In the genomic region with DNA sequence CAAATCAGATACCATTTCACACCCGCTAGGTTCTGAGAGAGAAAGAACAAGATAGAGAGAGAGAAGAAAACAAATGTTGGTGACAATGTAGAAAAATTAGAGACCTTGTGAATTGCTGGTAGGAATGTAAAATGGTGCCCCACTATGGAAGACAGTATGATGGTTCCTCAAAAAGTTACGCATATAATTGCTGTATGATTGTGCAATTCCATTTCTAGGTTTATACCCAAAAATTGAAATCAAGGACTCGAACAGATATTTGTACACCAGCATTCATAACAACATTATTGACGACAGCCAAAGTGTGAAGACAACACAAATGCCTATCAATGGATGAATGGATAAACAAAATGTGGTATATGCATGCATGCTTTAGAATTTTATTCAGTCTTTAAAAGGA, we compare ENCODE assay signal across 26 cellular contexts.
A peak's percentile ranks its signal among the peaks of the same experiment; 100 is the strongest.
DNase-seq lines count a peak whose midpoint lies in the region; ATAC-seq, FAIRE-seq and TF ChIP-seq lines count a peak whose summit lies in the region.
"Had no signal": no experiment of that assay in that cellular context is flagged by ENCODE, and none has a peak within 500 bp of the region (broad histone marks: within the 10 kb centered on the region; RNA-seq: fewer than 3 reads in every experiment).

No MANE protein-coding gene starts in this region.

- H2BK20ac ChIP-seq in IMR-90 (ENCODE audit: low read depth, low read length): no peak overlapping the region

- H3K36me3 Mint-ChIP-seq in astrocyte (ENCODE audit: low read depth, unreplicated experiment): no peaks in the 10 kb centered on the region
- H3K36me3 Mint-ChIP-seq: CD14-positive monocyte; CD8-positive, alpha-beta memory T cell had no signal

- no TSS peak for BruUV-seq in IMR-90 (replicated peaks; lab: Mats Ljungman, UMichigan)
- no TSS peak for BruUV-seq in endothelial cell of umbilical vein (replicated peaks; lab: Mats Ljungman, UMichigan)

- peaks cover 3% of the 10 kb centered on the region for H3K4me1 ChIP-seq in IMR-90 (ENCODE audit: control insufficient read depth, insufficient read depth, low read length)
- no peaks in the 10 kb centered on the region for H3K4me1 ChIP-seq in astrocyte (ENCODE audit: insufficient read depth, low read length)
- peaks cover 13% of the 10 kb centered on the region for H3K4me1 ChIP-seq in endothelial cell of umbilical vein (ENCODE audit: control insufficient read depth, extremely low read depth, insufficient read depth, low read length)
- H3K4me1 ChIP-seq: A549, HAP-1 had no signal

- H3K27ac ChIP-seq in IMR-90 (ENCODE audit: insufficient read depth, low read length): no peak overlapping the region
- H3K27ac ChIP-seq in astrocyte (ENCODE audit: low read depth, low read length): no peak overlapping the region
- H3K27ac ChIP-seq in endothelial cell of umbilical vein (ENCODE audit: insufficient read depth, low read depth, low read length): no peak overlapping the region
- H3K27ac ChIP-seq: A549; BLaER1 treated with 17β-estradiol and CSF1 and Interleukin-3, amounts not matched to agents 10 nM and 100 nM had no signal

- no peak overlapping the region for H3K4ac ChIP-seq in IMR-90 (ENCODE audit: low read depth, low read length)

- H3K56ac ChIP-seq in IMR-90 (ENCODE audit: extremely low read depth, insufficient read depth, low read length): no peak overlapping the region

- H2BK15ac ChIP-seq in IMR-90 (ENCODE audit: low read depth, low read length): no peak overlapping the region

- WGBS in IMR-90 (ENCODE audit: extremely low coverage in 2 of 2, insufficient read length in 1 of 2), 2 experiments: no CpG with 5 or more reads among the region's 4 CpGs

- no peak overlapping the region for H2BK120ac ChIP-seq in IMR-90 (ENCODE audit: low read depth, low read length)

- dilution Hi-C loops in IMR-90 (cut with HindIII; ENCODE audit: low sequenced_read_pairs, unreplicated experiment): no loop called here
- dilution Hi-C loops in endothelial cell of umbilical vein (cut with MboI; ENCODE audit: extremely low pct_ligation_motif_present, low sequenced_read_pairs): no loop called here

- FAIRE-seq in astrocyte (lab: Jason Lieb, UNC) (peak; percentile 23), endothelial cell of umbilical vein (lab: Jason Lieb, UNC) (peak; percentile 8)
- FAIRE-seq: A549, D721Med, GM12878, H54 had no signal

- ATAC-seq in IMR-90 (ENCODE audit: low read depth): no peak
- ATAC-seq: A549, GM12878, GM23338 had no signal

- H4K5ac ChIP-seq in IMR-90 (ENCODE audit: low read depth, low read length): no peak overlapping the region

- no peak overlapping the region for H2BK5ac ChIP-seq in IMR-90 (ENCODE audit: low read depth, low read length, poor library complexity, severe bottlenecking)

- POLR2A ChIA-PET in IMR-90 (lab: Charles Lee; ENCODE audit: unreplicated experiment) (no interaction called here), endothelial cell of umbilical vein (lab: Charles Lee) (no interaction called here)

- H2AFZ ChIP-seq in IMR-90 (replicated peaks; ENCODE audit: low read length, poor library complexity) (no peak overlapping the region), astrocyte (ENCODE audit: low read depth, low read length) (no peak overlapping the region), endothelial cell of umbilical vein (ENCODE audit: low read depth, low read length) (no peak overlapping the region)
- H2AFZ ChIP-seq: GM23338 had no signal

- no peak for TF ChIP-seq POLR2A in IMR-90 (IDR thresholded peaks at IDR 0.05; ENCODE audit: low read depth, low read length)
- no peak for TF ChIP-seq POLR2A in endothelial cell of umbilical vein (IDR thresholded peaks at IDR 0.05; ENCODE audit: low read depth, low read length)

- H4K8ac ChIP-seq in IMR-90 (ENCODE audit: low read depth in 2 of 2, low read length in 2 of 2): no peak overlapping the region

- H3K9me1 ChIP-seq in IMR-90 (ENCODE audit: insufficient read depth, low read length) (0 out of 2 replicates have a peak, but pooled peaks cover 3% of the 10 kb centered on the region), endothelial cell of umbilical vein (replicated peaks; ENCODE audit: control insufficient read depth, extremely low read depth, insufficient read depth, low read length) (no peaks in the 10 kb centered on the region)

- H3K23ac ChIP-seq in IMR-90 (ENCODE audit: low read depth, low read length): no peak overlapping the region

- H4K20me1 ChIP-seq in IMR-90 (ENCODE audit: insufficient read depth, low read length): no peaks in the 10 kb centered on the region
- H4K20me1 ChIP-seq in astrocyte (ENCODE audit: insufficient read depth, low read length): no peaks in the 10 kb centered on the region
- no peaks in the 10 kb centered on the region for H4K20me1 ChIP-seq in endothelial cell of umbilical vein (replicated peaks; ENCODE audit: control insufficient read depth, extremely low read depth, insufficient read depth, low read length)
- H4K20me1 ChIP-seq: BLaER1 treated with 17β-estradiol and CSF1 and Interleukin-3, amounts not matched to agents 10 nM and 100 nM had no signal

- H3K4me1 Mint-ChIP-seq in astrocyte (ENCODE audit: low read depth, unreplicated experiment): peaks cover 10% of the 10 kb centered on the region

- no peaks in the 10 kb centered on the region for H3K79me1 ChIP-seq in IMR-90 (ENCODE audit: low read depth in 1 of 2, low read length in 2 of 2)

- H2AK5ac ChIP-seq in IMR-90 (ENCODE audit: low read depth, low read length): no peak overlapping the region

- no peak overlapping the region for H3K4me3 ChIP-seq in IMR-90 (ENCODE audit: insufficient read depth, low read depth, low read length)
- no peak overlapping the region for H3K4me3 ChIP-seq in astrocyte (ENCODE audit: insufficient read depth, low read depth, low read length)
- no peak overlapping the region for H3K4me3 ChIP-seq in endothelial cell of umbilical vein (replicated peaks in 1 of 3; ENCODE audit: insufficient read depth in 1 of 3, low read depth in 1 of 3, low read length in 3 of 3)
- H3K4me3 ChIP-seq: A549, GM12878, GM23338, HAP-1 had no signal

- no peak overlapping the region for H2AK9ac ChIP-seq in IMR-90 (replicated peaks; ENCODE audit: low read depth, low read length, poor library complexity)

- CTCF ChIA-PET in IMR-90 (lab: Yijun Ruan, JAX) (no interaction called here), endothelial cell of umbilical vein (lab: Charles Lee) (no interaction called here)

- H3K9me3 ChIP-seq in IMR-90 (ENCODE audit: control insufficient read depth, insufficient read depth, low read length) (no peaks in the 10 kb centered on the region), astrocyte (ENCODE audit: insufficient read depth, low read depth, low read length) (no peaks in the 10 kb centered on the region), endothelial cell of umbilical vein (replicated peaks; ENCODE audit: control insufficient read depth, insufficient read depth, low read length) (no peaks in the 10 kb centered on the region)
- H3K9me3 ChIP-seq: A549, BE2C, HAP-1 had no signal

- H3K36me3 ChIP-seq in IMR-90 (ENCODE audit: control insufficient read depth, insufficient read depth, low read length) (no peaks in the 10 kb centered on the region), astrocyte (ENCODE audit: insufficient read depth, low read length) (no peaks in the 10 kb centered on the region), endothelial cell of umbilical vein (ENCODE audit: control insufficient read depth in 2 of 2, extremely low read depth in 1 of 2, insufficient read depth in 2 of 2, low read length in 2 of 2) (no peaks in the 10 kb centered on the region)
- H3K36me3 ChIP-seq: BE2C, HAP-1 had no signal

- peaks cover 3% of the 10 kb centered on the region for H3K27me3 Mint-ChIP-seq in astrocyte (ENCODE audit: low read depth, unreplicated experiment)
- H3K27me3 Mint-ChIP-seq: CD4-positive, alpha-beta T cell had no signal

- no peak for TF ChIP-seq RAD21 in IMR-90 (IDR thresholded peaks at IDR 0.05; ENCODE audit: low read length)

- no peak overlapping the region for H3K18ac ChIP-seq in IMR-90 (ENCODE audit: low read depth, low read length)

- DNase-seq in NOMO-1 treated with DMSO at 0.1 percent for 48 hours (lab: John Stamatoyannopoulos, UW; ENCODE audit: unreplicated experiment): peak; percentile 38
- no peak for DNase-seq in NOMO-1 treated with dmso at 0.1 percent for 144 hours (lab: John Stamatoyannopoulos, UW; ENCODE audit: unreplicated experiment)
- DNase-seq in IMR-90: no peak
- DNase-seq in astrocyte (ENCODE audit: low read depth): no peak
- DNase-seq in endothelial cell of umbilical vein (ENCODE audit: low read depth, low spot score): no peak
- DNase-seq in H4 (ENCODE audit: low spot score): no peak
- no peak for DNase-seq in NCI-H2107 (lab: John Stamatoyannopoulos, UW)
- DNase-seq: 8988T; ACHN; AML-193; BE2C; CD4-positive, alpha-beta T cell; CD8-positive, alpha-beta memory T cell; DMS 273 treated with DMSO at 0.1 percent for 48 hours; DMS79; EL; GDM1; HFFc6 had no signal

- no peaks in the 10 kb centered on the region for H3K9me3 Mint-ChIP-seq in astrocyte (ENCODE audit: unreplicated experiment)
- H3K9me3 Mint-ChIP-seq: CD4-positive, alpha-beta T cell; CD8-positive, alpha-beta memory T cell; GM23338; HFFc6 had no signal

- H3K4me2 ChIP-seq in IMR-90 (ENCODE audit: low read depth, low read length): no peak overlapping the region
- H3K4me2 ChIP-seq in astrocyte (ENCODE audit: low read length): no peak overlapping the region
- H3K4me2 ChIP-seq in endothelial cell of umbilical vein (ENCODE audit: insufficient read depth, low read length): no peak overlapping the region
- H3K4me2 ChIP-seq: A549, GM23338 had no signal

- H3K9ac ChIP-seq in IMR-90 (ENCODE audit: low read depth, low read length): no peak overlapping the region
- H3K9ac ChIP-seq in astrocyte (ENCODE audit: low read length): no peak overlapping the region
- H3K9ac ChIP-seq in endothelial cell of umbilical vein (replicated peaks; ENCODE audit: extremely low read depth, insufficient read depth, low read length): no peak overlapping the region
- H3K9ac ChIP-seq: BLaER1 treated with 17β-estradiol and CSF1 and Interleukin-3, amounts not matched to agents 10 nM and 100 nM had no signal

- no peak overlapping the region for H3K27ac Mint-ChIP-seq in astrocyte (ENCODE audit: unreplicated experiment)
- H3K27ac Mint-ChIP-seq: CD4-positive, alpha-beta T cell; CD8-positive, alpha-beta memory T cell; GM23338; HFFc6 had no signal

- intact Hi-C loops in IMR-90 (cut with micrococcal nuclease): no loop called here
- intact Hi-C loops in endothelial cell of umbilical vein (cut with micrococcal nuclease): no loop called here

- no peaks in the 10 kb centered on the region for H3K27me3 ChIP-seq in IMR-90 (ENCODE audit: control insufficient read depth, insufficient read depth, low read length)
- H3K27me3 ChIP-seq in astrocyte (ENCODE audit: insufficient read depth, low read length): no peaks in the 10 kb centered on the region
- H3K27me3 ChIP-seq in endothelial cell of umbilical vein (ENCODE audit: control insufficient read depth in 2 of 2, insufficient read depth in 2 of 2, low read length in 2 of 2): no peaks in the 10 kb centered on the region
- H3K27me3 ChIP-seq: BE2C; BLaER1 treated with 17β-estradiol and CSF1 and Interleukin-3, amounts not matched to agents 10 nM and 100 nM had no signal

- H4K91ac ChIP-seq in IMR-90 (ENCODE audit: insufficient read depth, low read depth, low read length): no peak overlapping the region

- no peak overlapping the region for H3K14ac ChIP-seq in IMR-90 (replicated peaks; ENCODE audit: low read depth, low read length)

- no peaks in the 10 kb centered on the region for H3K79me2 ChIP-seq in astrocyte (ENCODE audit: insufficient read depth, low read length)
- H3K79me2 ChIP-seq in endothelial cell of umbilical vein (ENCODE audit: control insufficient read depth, insufficient read depth, low read length): no peaks in the 10 kb centered on the region

- in situ Hi-C loops in IMR-90 (cut with MboI; ENCODE audit: low sequenced_read_pairs): no loop called here

- TF ChIP-seq CTCF in IMR-90 (conservative IDR thresholded peaks at IDR 0.05; ENCODE audit: low read depth, low read length): no peak
- no peak for TF ChIP-seq CTCF in astrocyte (IDR thresholded peaks at IDR 0.05; ENCODE audit: insufficient read depth, low read depth, low read length)
- no peak for TF ChIP-seq CTCF in endothelial cell of umbilical vein (IDR thresholded peaks at IDR 0.05; ENCODE audit: extremely low read depth in 1 of 2, insufficient read depth in 1 of 2, low read depth in 1 of 2, low read length in 2 of 2)

- H3K4me3 Mint-ChIP-seq in astrocyte (ENCODE audit: unreplicated experiment): no peak overlapping the region
- H3K4me3 Mint-ChIP-seq: CD14-positive monocyte; CD4-positive, alpha-beta T cell; CD8-positive, alpha-beta memory T cell; GM23338; HFFc6 had no signal
